12 cellular contexts compared by ENCODE assay signal in genomic region chr16:35908942-35909341, GRCh38.
DNase-seq lines count a peak whose midpoint lies in the region; ATAC-seq and TF ChIP-seq lines count a peak whose summit lies in the region.
"Had no signal": no experiment of that assay in that cellular context is flagged by ENCODE, and none has a peak within 500 bp of the region (broad histone marks: within the 10 kb centered on the region; RNA-seq: fewer than 3 reads in every experiment).

No MANE protein-coding gene starts in this region.

- no peaks in the 10 kb centered on the region for H3F3A ChIP-seq in neural progenitor cell (ENCODE audit: low read depth)

- H3K36me3 ChIP-seq in neural progenitor cell = no peaks in the 10 kb centered on the region

- no peak overlapping the region for H3K27ac Mint-ChIP-seq in neural progenitor cell
- H3K27ac Mint-ChIP-seq: stimulated activated memory B cell treated with anti-CD40 and anti-IgM and Interleukin-4, amounts not matched to agents 10 μg/mL and 1 μg/mL and 100 μg/mL, for 72 hours had no signal

- H3K79me2 ChIP-seq in neural progenitor cell (ENCODE audit: low read depth) = no peaks in the 10 kb centered on the region

- H3K4me3 Mint-ChIP-seq in neural progenitor cell = no peak overlapping the region
- H3K4me3 Mint-ChIP-seq: stimulated activated memory B cell treated with anti-CD40 and anti-IgM and Interleukin-4, amounts not matched to agents 10 μg/mL and 1 μg/mL and 100 μg/mL, for 72 hours had no signal

- no peak overlapping the region for H2AFZ ChIP-seq in neural progenitor cell (replicated peaks)

- H3K4me1 Mint-ChIP-seq in neural progenitor cell = no peaks in the 10 kb centered on the region
- H3K4me1 Mint-ChIP-seq: stimulated activated memory B cell treated with anti-CD40 and anti-IgM and Interleukin-4, amounts not matched to agents 10 μg/mL and 1 μg/mL and 100 μg/mL, for 72 hours had no signal

- peaks cover 85% of the 10 kb centered on the region for H3K9me3 Mint-ChIP-seq in neural progenitor cell

- H3K27me3 ChIP-seq in HL-60 (ENCODE audit: insufficient read depth, poor library complexity, severe bottlenecking) (no peaks in the 10 kb centered on the region), neural progenitor cell (no peaks in the 10 kb centered on the region)

- peaks cover 10% of the 10 kb centered on the region for H3K27me3 Mint-ChIP-seq in neural progenitor cell (ENCODE audit: insufficient read depth, low read depth)
- H3K27me3 Mint-ChIP-seq: stimulated activated memory B cell treated with anti-CD40 and anti-IgM and Interleukin-4, amounts not matched to agents 10 μg/mL and 1 μg/mL and 100 μg/mL, for 72 hours had no signal

- no peaks in the 10 kb centered on the region for H3K4me1 ChIP-seq in neural progenitor cell

- DNase-seq in SKM-1 (lab: John Stamatoyannopoulos, UW; ENCODE audit: unreplicated experiment) (peak; percentile 2), SKM-1 treated with dmso at 0.1 percent for 144 hours (lab: John Stamatoyannopoulos, UW; ENCODE audit: unreplicated experiment) (no peak), HL-60 (ENCODE audit: low read depth in 1 of 2, low spot score in 1 of 2) (peak; percentile 3 to 35), OCI-M1 (lab: John Stamatoyannopoulos, UW) (peak; percentile 63), neural progenitor cell (ENCODE audit: low spot score) (no peak), NCI-H2029 treated with DMSO at 0.1 percent for 48 hours (lab: John Stamatoyannopoulos, UW) (no peak), globus pallidus (ENCODE audit: low spot score) (no peak)
- DNase-seq: activated CD8-positive, alpha-beta memory T cell treated with anti-CD3 and anti-CD28 coated beads, Interleukin-2, amount 50 U/mL, for 48 hours; cortex of kidney; NCI-H1694 treated with DMSO at 0.1 percent for 48 hours had no signal

- TF ChIP-seq CTCF in HL-60 (IDR thresholded peaks at IDR 0.05; ENCODE audit: insufficient read depth, low read length) = peak; percentile 13
- TF ChIP-seq CTCF in neural progenitor cell (IDR thresholded peaks at IDR 0.05) = peak; percentile 18

- H3K4me3 ChIP-seq in HL-60 (replicated peaks; ENCODE audit: insufficient read depth, low read length) (no peak overlapping the region), neural progenitor cell (no peak overlapping the region)

- peaks cover 21% of the 10 kb centered on the region for H3K9me3 ChIP-seq in neural progenitor cell (ENCODE audit: low read depth)

- no peak for ATAC-seq in HG03521 (IDR thresholded peaks at IDR 0.05; ENCODE audit: unreplicated experiment)
- ATAC-seq: stimulated activated memory B cell treated with anti-CD40 and anti-IgM and Interleukin-4, amounts not matched to agents 10 μg/mL and 1 μg/mL and 100 μg/mL, for 72 hours had no signal

- H3K27ac ChIP-seq in HL-60 (replicated peaks) (no peak overlapping the region), neural progenitor cell (no peak overlapping the region)

- no peaks in the 10 kb centered on the region for H4K20me1 ChIP-seq in neural progenitor cell (ENCODE audit: low read depth)

- H3K9ac ChIP-seq in neural progenitor cell = no peak overlapping the region

- no peak overlapping the region for H3K4me2 ChIP-seq in neural progenitor cell

- peaks cover 5% of the 10 kb centered on the region for H3K36me3 Mint-ChIP-seq in neural progenitor cell
- H3K36me3 Mint-ChIP-seq: stimulated activated memory B cell treated with anti-CD40 and anti-IgM and Interleukin-4, amounts not matched to agents 10 μg/mL and 1 μg/mL and 100 μg/mL, for 72 hours had no signal

Comparison
In these comparisons a context has a peak if more than half of its experiments do, and no peak if none do; other contexts are left out.
1. DNase-seq: peak in SKM-1 (single experiment), HL-60 (2 of 2) and OCI-M1 (single experiment); none in SKM-1 treated with dmso at 0.1 percent for 144 hours (single experiment), neural progenitor cell (single experiment), NCI-H2029 treated with DMSO at 0.1 percent for 48 hours (single experiment) and globus pallidus (single experiment).